ENCODE assay signal across 8 cellular contexts in the genomic region with DNA sequence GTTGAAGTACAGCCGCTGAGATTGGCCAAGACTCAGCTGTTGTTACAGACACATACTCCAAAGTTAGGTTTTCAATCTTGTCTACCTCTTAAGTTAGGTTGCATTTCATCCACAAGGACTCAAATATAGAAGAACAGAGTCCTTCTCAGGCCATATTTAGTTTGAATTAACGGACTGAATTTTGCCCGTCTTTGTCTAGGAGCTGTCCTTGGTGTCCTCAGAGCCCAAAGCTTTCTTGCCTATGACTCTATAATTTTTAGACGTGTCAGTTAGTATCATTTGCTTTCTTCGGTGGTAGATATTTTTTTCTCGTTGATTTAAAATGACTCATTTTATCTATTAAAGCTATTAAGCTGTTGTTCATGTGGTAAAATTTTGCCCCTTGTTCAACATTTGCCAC.
"Had no signal": no experiment of that assay in that cellular context is flagged by ENCODE, and none has a peak within 500 bp of the region (broad histone marks: within the 10 kb centered on the region; RNA-seq: fewer than 3 reads in every experiment).

No MANE protein-coding gene starts in this region.

- ATAC-seq: GM12878 had no signal

- FAIRE-seq: G401.6, GM12878, GM12891, GM12892, GM18507, GM19239 had no signal

- H3K4me3 ChIP-seq: GM12878 had no signal

- DNase-seq: GDM1, GF-D8 had no signal
